9 cellular contexts compared by ENCODE assay signal in genomic region chr14:34301107-34301734, GRCh38.
DNase-seq lines count a peak whose midpoint lies in the region; ATAC-seq, FAIRE-seq and TF ChIP-seq lines count a peak whose summit lies in the region.
"Had no signal": no experiment of that assay in that cellular context is flagged by ENCODE, and none has a peak within 500 bp of the region (broad histone marks: within the 10 kb centered on the region; RNA-seq: fewer than 3 reads in every experiment).

No MANE protein-coding gene starts in this region.

- DNase-seq in DMS153 (lab: John Stamatoyannopoulos, UW) (peak; percentile 50), NCI-H526 treated with DMSO at 0.1 percent for 48 hours (lab: John Stamatoyannopoulos, UW) (peak; percentile 55), bronchial epithelial cell (ENCODE audit: low read depth) (peak; percentile 57), lung microvascular endothelial cell (ENCODE audit: low read depth in 2 of 2) (peak; percentile 44 to 58), GM19240 (ENCODE audit: insufficient read length, low spot score) (no peak)
- DNase-seq in effector memory CD8-positive, alpha-beta T cell: no peak

- no peaks in the 10 kb centered on the region for H3K4me1 Mint-ChIP-seq in effector memory CD8-positive, alpha-beta T cell (ENCODE audit: low read depth in 2 of 2)

- H3K36me3 ChIP-seq in bronchial epithelial cell (ENCODE audit: control insufficient read depth, insufficient read depth, low read length): no peaks in the 10 kb centered on the region
- H3K36me3 ChIP-seq: neutrophil had no signal

- no peak overlapping the region for H3K4me3 ChIP-seq in bronchial epithelial cell (ENCODE audit: low read depth, low read length)

- no peaks in the 10 kb centered on the region for H3K9me3 Mint-ChIP-seq in effector memory CD8-positive, alpha-beta T cell

- ATAC-seq in HG02642 (IDR thresholded peaks at IDR 0.05; ENCODE audit: poor library complexity, unreplicated experiment): peak; percentile 52
- no peak for ATAC-seq in effector memory CD8-positive, alpha-beta T cell (replicated peaks)
- no peak for ATAC-seq in HG03039 (IDR thresholded peaks at IDR 0.05; ENCODE audit: unreplicated experiment)

- no peak overlapping the region for H3K27ac Mint-ChIP-seq in effector memory CD8-positive, alpha-beta T cell

- no peak for FAIRE-seq in bronchial epithelial cell (lab: Jason Lieb, UNC)

- TF ChIP-seq CTCF in bronchial epithelial cell (IDR thresholded peaks at IDR 0.05; ENCODE audit: insufficient read depth, low read length, severe bottlenecking): peak; percentile 69

- no peaks in the 10 kb centered on the region for H3K36me3 Mint-ChIP-seq in effector memory CD8-positive, alpha-beta T cell (ENCODE audit: insufficient read depth)

- H3K27me3 Mint-ChIP-seq in effector memory CD8-positive, alpha-beta T cell: peaks cover 7 to 24% of the 10 kb centered on the region in 2 donors

- H3K4me3 Mint-ChIP-seq in effector memory CD8-positive, alpha-beta T cell: no peak overlapping the region

- peaks cover 2% of the 10 kb centered on the region for H3K27me3 ChIP-seq in bronchial epithelial cell (ENCODE audit: control insufficient read depth, insufficient read depth, low read length)
- H3K27me3 ChIP-seq: neutrophil had no signal

Comparison
In these comparisons a context has a peak if more than half of its experiments do, and no peak if none do; other contexts are left out.
1. DNase-seq: peak in DMS153 (single experiment), NCI-H526 treated with DMSO at 0.1 percent for 48 hours (single experiment), bronchial epithelial cell (single experiment) and lung microvascular endothelial cell (2 of 2); none in effector memory CD8-positive, alpha-beta T cell (0 of 3) and GM19240 (single experiment).